ENCODE assay signal across 15 cellular contexts in the genomic region with DNA sequence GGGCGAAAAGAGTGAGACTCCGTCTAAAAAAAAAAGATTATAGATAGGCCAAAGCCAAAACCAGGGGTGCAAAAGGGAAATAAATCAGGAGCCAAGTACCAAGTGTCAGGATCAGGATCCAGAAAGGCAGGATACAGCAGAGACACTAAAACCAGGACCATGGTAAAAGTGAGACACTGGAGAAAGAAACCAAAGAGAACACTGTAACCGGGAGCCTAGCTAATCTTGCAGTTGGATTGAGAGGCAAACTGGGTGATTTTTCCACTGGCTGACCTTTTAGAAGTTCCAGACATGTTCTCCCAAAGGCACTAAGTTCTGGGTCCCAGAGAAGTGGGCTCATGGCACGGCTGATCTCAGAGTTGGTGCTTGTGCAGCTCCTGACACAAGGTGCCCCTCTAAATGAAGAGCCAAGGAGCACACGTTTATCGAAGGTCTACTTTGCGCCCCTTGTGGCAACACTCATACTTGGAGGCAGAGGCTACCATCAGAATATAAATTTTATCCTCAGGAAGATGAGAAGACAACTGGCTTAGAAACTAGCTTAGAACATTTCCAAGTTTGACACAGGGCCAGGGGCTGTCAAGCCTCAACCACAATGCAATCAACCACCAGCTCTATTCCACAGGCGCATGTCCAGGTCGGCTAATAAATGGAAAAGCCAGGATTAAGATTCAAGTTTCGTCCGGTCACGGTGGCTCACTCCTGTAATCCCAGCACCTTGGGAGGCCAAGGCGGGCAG. TPM values are rescaled to one million over a fixed set of nuclear protein-coding genes. Genes with fewer than 3 reads are reported as not detected.
DNase-seq lines count a peak whose midpoint lies in the region; ATAC-seq, FAIRE-seq and TF ChIP-seq lines count a peak whose summit lies in the region.
"Had no signal": no experiment of that assay in that cellular context is flagged by ENCODE, and none has a peak within 500 bp of the region (broad histone marks: within the 10 kb centered on the region; RNA-seq: fewer than 3 reads in every experiment).

No MANE protein-coding gene starts in this region.

- H2AFZ ChIP-seq in OCI-LY1 (ENCODE audit: low read length) = no peak overlapping the region
- H2AFZ ChIP-seq: parathyroid adenoma had no signal

- H3F3A ChIP-seq in OCI-LY1 (ENCODE audit: insufficient read depth, low read length) = no peaks in the 10 kb centered on the region

- H3K36me3 Mint-ChIP-seq in endothelial cell (ENCODE audit: low read depth, unreplicated experiment) = no peaks in the 10 kb centered on the region

- no peaks in the 10 kb centered on the region for H3K9me3 Mint-ChIP-seq in endothelial cell (ENCODE audit: unreplicated experiment)

- no peaks in the 10 kb centered on the region for H3K27me3 Mint-ChIP-seq in endothelial cell (ENCODE audit: unreplicated experiment)

- no peak overlapping the region for H3K9ac ChIP-seq in OCI-LY1 (ENCODE audit: low read length)
- H3K9ac ChIP-seq: parathyroid adenoma had no signal

- H3K4me3 Mint-ChIP-seq in endothelial cell (ENCODE audit: unreplicated experiment) = no peak overlapping the region

- FAIRE-seq in HTR-8/SVneo (lab: Jason Lieb, UNC) = no peak
- FAIRE-seq: GM12892, islet of Langerhans had no signal

- no peak overlapping the region; the same call in 1 of the 2 replicates for H3K4me2 ChIP-seq in OCI-LY1 (ENCODE audit: low read length)

- H3K36me3 ChIP-seq in OCI-LY1 (ENCODE audit: insufficient read depth, low read length) = no peaks in the 10 kb centered on the region
- H3K36me3 ChIP-seq: upper lobe of left lung had no signal

- H3K79me2 ChIP-seq in OCI-LY1 (ENCODE audit: insufficient read depth, low read length) = no peaks in the 10 kb centered on the region
- H3K79me2 ChIP-seq: parathyroid adenoma had no signal

- no peaks in the 10 kb centered on the region for H3K9me2 ChIP-seq in OCI-LY1 (ENCODE audit: low read depth, low read length)

- H3K4me3 ChIP-seq in OCI-LY1 (ENCODE audit: low read depth, low read length, poor library complexity, severe bottlenecking) = no peak overlapping the region
- H3K4me3 ChIP-seq: upper lobe of left lung had no signal

- no peaks in the 10 kb centered on the region for H3K27me3 ChIP-seq in OCI-LY1 (ENCODE audit: insufficient read depth, low read length)
- H3K27me3 ChIP-seq: upper lobe of left lung had no signal

- H3K9me3 ChIP-seq in OCI-LY1 (ENCODE audit: low read length) = no peaks in the 10 kb centered on the region
- H3K9me3 ChIP-seq: upper lobe of left lung had no signal

- ATAC-seq in HG03565 (IDR thresholded peaks at IDR 0.05; ENCODE audit: unreplicated experiment) = no peak

- H3K4me1 Mint-ChIP-seq in endothelial cell (ENCODE audit: unreplicated experiment) = no peaks in the 10 kb centered on the region

- H4K20me1 ChIP-seq in OCI-LY1 (ENCODE audit: insufficient read depth, low read length) = no peaks in the 10 kb centered on the region

- no peaks in the 10 kb centered on the region for H3K4me1 ChIP-seq in OCI-LY1 (ENCODE audit: insufficient read depth, low read length, severe bottlenecking)
- H3K4me1 ChIP-seq: parathyroid adenoma had no signal

- no peak overlapping the region for H3K27ac ChIP-seq in OCI-LY1 (ENCODE audit: low read depth, low read length, poor library complexity, severe bottlenecking)
- H3K27ac ChIP-seq: parathyroid adenoma, upper lobe of left lung had no signal

- H3K27ac Mint-ChIP-seq in endothelial cell (ENCODE audit: unreplicated experiment) = no peak overlapping the region

- DNase-seq in NOMO-1 treated with DMSO at 0.1 percent for 48 hours (lab: John Stamatoyannopoulos, UW; ENCODE audit: unreplicated experiment) (peak; percentile 33), NOMO-1 treated with dmso at 0.1 percent for 144 hours (lab: John Stamatoyannopoulos, UW; ENCODE audit: unreplicated experiment) (no peak), endothelial cell (ENCODE audit: low spot score) (peak; percentile 37), posterior vena cava (ENCODE audit: low spot score) (peak; percentile 41), HTR-8/SVneo (ENCODE audit: insufficient read length, low spot score) (no peak)
- DNase-seq in activated CD4-positive, alpha-beta T cell treated with anti-CD3 and anti-CD28 coated beads for 4 hours = no peak
- DNase-seq: AML-193; effector CD8-positive, alpha-beta T cell; NCI-H526 treated with DMSO at 0.1 percent for 48 hours; upper lobe of left lung had no signal

- intact Hi-C loops in posterior vena cava (cut with DNase I) = no loop called here

- TF ChIP-seq CTCF in OCI-LY1 (IDR thresholded peaks at IDR 0.05; ENCODE audit: low read length) = peak; percentile 70
- peak; percentile 57 for TF ChIP-seq CTCF in endothelial cell (IDR thresholded peaks at IDR 0.05; ENCODE audit: unreplicated experiment)

RNA-seq across cellular contexts. Expression of a gene that starts 27.5 kb away (rescaled TPM):
- 57.0 TPM for total RNA-seq in endothelial cell (ENCODE audit: unreplicated experiment)
- total RNA-seq in posterior vena cava = 10 to 100 TPM; 52.3 to 53.5 TPM

Comparison
In these comparisons a context has a peak if more than half of its experiments do, and no peak if none do; other contexts are left out.
1. DNase-seq: peak in NOMO-1 treated with DMSO at 0.1 percent for 48 hours (single experiment), endothelial cell (single experiment) and posterior vena cava (single experiment); none in NOMO-1 treated with dmso at 0.1 percent for 144 hours (single experiment), HTR-8/SVneo (single experiment) and activated CD4-positive, alpha-beta T cell treated with anti-CD3 and anti-CD28 coated beads for 4 hours (0 of 2).